In the genomic region with DNA sequence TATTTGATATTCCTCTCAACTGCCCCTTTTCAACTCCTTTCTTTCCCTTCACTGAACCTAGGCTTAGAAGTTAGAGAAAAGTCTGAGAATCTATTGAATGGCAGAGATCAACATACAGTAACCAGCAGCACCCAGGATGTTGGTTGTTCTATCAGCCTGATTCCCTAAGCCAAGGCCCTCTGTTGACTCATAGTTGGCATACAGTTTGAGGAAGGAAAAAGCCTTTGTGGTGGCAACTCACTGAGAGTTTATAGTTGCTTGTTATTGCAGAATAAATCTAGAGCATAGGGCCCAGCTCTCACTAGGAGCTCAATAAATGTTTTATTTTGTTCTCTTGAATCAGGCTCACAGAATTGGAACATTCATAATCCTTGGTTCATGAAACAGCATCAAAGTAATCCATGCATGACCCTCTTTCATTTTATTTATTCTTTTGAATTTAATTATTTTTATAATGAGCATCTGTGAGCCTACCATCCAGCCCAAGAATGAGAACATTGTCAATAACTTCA, we compare ENCODE assay signal across 11 cellular contexts.
A peak's percentile ranks its signal among the peaks of the same experiment; 100 is the strongest.
DNase-seq lines count a peak whose midpoint lies in the region; ATAC-seq, FAIRE-seq and TF ChIP-seq lines count a peak whose summit lies in the region.
"Had no signal": no experiment of that assay in that cellular context is flagged by ENCODE, and none has a peak within 500 bp of the region (broad histone marks: within the 10 kb centered on the region; RNA-seq: fewer than 3 reads in every experiment).

No MANE protein-coding gene starts in this region.

- H3K9me3 ChIP-seq in CD8-positive, alpha-beta T cell (ENCODE audit: low read length) = no peaks in the 10 kb centered on the region

- H3K27me3 Mint-ChIP-seq in CD8-positive, alpha-beta T cell (ENCODE audit: low read depth) = no peaks in the 10 kb centered on the region
- H3K27me3 Mint-ChIP-seq: activated CD4-positive, alpha-beta T cell treated with anti-CD3 and anti-CD28 coated beads, Interleukin-2, amount 10 ng/mL, durations not matched to agents 24 days and 14 days had no signal

- H3K4me1 Mint-ChIP-seq in CD8-positive, alpha-beta T cell (ENCODE audit: low read depth) = no peaks in the 10 kb centered on the region
- H3K4me1 Mint-ChIP-seq: activated CD4-positive, alpha-beta T cell treated with anti-CD3 and anti-CD28 coated beads, Interleukin-2, amount 10 ng/mL, durations not matched to agents 24 days and 14 days had no signal

- H3K9me3 Mint-ChIP-seq in CD8-positive, alpha-beta T cell = no peaks in the 10 kb centered on the region
- H3K9me3 Mint-ChIP-seq: activated CD4-positive, alpha-beta T cell treated with anti-CD3 and anti-CD28 coated beads, Interleukin-2, amount 10 ng/mL, durations not matched to agents 24 days and 14 days had no signal

- H3K4me1 ChIP-seq in CD8-positive, alpha-beta T cell (ENCODE audit: insufficient read depth, low read length) = no peaks in the 10 kb centered on the region

- intact Hi-C loops in CD8-positive, alpha-beta T cell (cut with DNase I, micrococcal nuclease) = no loop called here

- no peaks in the 10 kb centered on the region for H3K36me3 Mint-ChIP-seq in CD8-positive, alpha-beta T cell

- no peaks in the 10 kb centered on the region for H3K27me3 ChIP-seq in bronchial epithelial cell (ENCODE audit: control insufficient read depth, insufficient read depth, low read length)
- H3K27me3 ChIP-seq in CD8-positive, alpha-beta T cell (ENCODE audit: insufficient read depth, low read length) = no peaks in the 10 kb centered on the region

- no peaks in the 10 kb centered on the region for H3K36me3 ChIP-seq in bronchial epithelial cell (ENCODE audit: control insufficient read depth, insufficient read depth, low read length)
- H3K36me3 ChIP-seq in CD8-positive, alpha-beta T cell (ENCODE audit: insufficient read depth, low read length) = no peaks in the 10 kb centered on the region

- H3K27ac Mint-ChIP-seq in CD8-positive, alpha-beta T cell = no peak overlapping the region
- H3K27ac Mint-ChIP-seq: activated CD4-positive, alpha-beta T cell treated with anti-CD3 and anti-CD28 coated beads, Interleukin-2, amount 10 ng/mL, durations not matched to agents 24 days and 14 days had no signal

- peak; percentile 50 for DNase-seq in EH (ENCODE audit: low read depth)
- DNase-seq in NCI-H1930 (lab: John Stamatoyannopoulos, UW) = peak; percentile 74 to 85
- peak; percentile 90 for DNase-seq in bronchial epithelial cell (ENCODE audit: low read depth)
- DNase-seq in mucosa of gallbladder (ENCODE audit: low spot score) = peak; percentile 56
- DNase-seq in CD8-positive, alpha-beta T cell = no peak
- no peak for DNase-seq in cerebellum (ENCODE audit: low spot score)
- DNase-seq in NCI-H187 (lab: John Stamatoyannopoulos, UW) = no peak
- no peak for DNase-seq in mesenteric fat pad (ENCODE audit: low spot score)
- DNase-seq: activated CD4-positive, alpha-beta T cell treated with anti-CD3 and anti-CD28 coated beads, Interleukin-2, amount 10 ng/mL, durations not matched to agents 24 days and 14 days; NCI-H187 treated with DMSO at 0.1 percent for 48 hours had no signal

- no peak for TF ChIP-seq CTCF in bronchial epithelial cell (IDR thresholded peaks at IDR 0.05; ENCODE audit: insufficient read depth, low read length, severe bottlenecking)
- no peak for TF ChIP-seq CTCF in CD8-positive, alpha-beta T cell (IDR thresholded peaks at IDR 0.05)

- H3K27ac ChIP-seq in CD8-positive, alpha-beta T cell (ENCODE audit: low read depth, low read length) = no peak overlapping the region

- FAIRE-seq in bronchial epithelial cell (lab: Jason Lieb, UNC) = no peak

- H3K4me3 ChIP-seq in bronchial epithelial cell (ENCODE audit: low read depth, low read length) = no peak overlapping the region
- no peak overlapping the region for H3K4me3 ChIP-seq in CD8-positive, alpha-beta T cell (ENCODE audit: low read depth, low read length)
- H3K4me3 ChIP-seq: skin epidermis had no signal

- CTCF ChIA-PET in CD8-positive, alpha-beta T cell (lab: Charles Lee) = no interaction called here

- no peak for ATAC-seq in CD8-positive, alpha-beta T cell

- POLR2A ChIA-PET in CD8-positive, alpha-beta T cell (lab: Charles Lee) = no interaction called here

- H3K4me3 Mint-ChIP-seq in CD8-positive, alpha-beta T cell = no peak overlapping the region
- H3K4me3 Mint-ChIP-seq: activated CD4-positive, alpha-beta T cell treated with anti-CD3 and anti-CD28 coated beads, Interleukin-2, amount 10 ng/mL, durations not matched to agents 24 days and 14 days had no signal

Comparison
In these comparisons a context has a peak if more than half of its experiments do, and no peak if none do; other contexts are left out.
1. DNase-seq: peak in EH (single experiment), NCI-H1930 (2 of 2), bronchial epithelial cell (single experiment) and mucosa of gallbladder (single experiment); none in CD8-positive, alpha-beta T cell (0 of 7), cerebellum (single experiment), NCI-H187 (0 of 2) and mesenteric fat pad (single experiment).